Comparison of ENCODE assay signal across 8 cellular contexts in the genomic region with DNA sequence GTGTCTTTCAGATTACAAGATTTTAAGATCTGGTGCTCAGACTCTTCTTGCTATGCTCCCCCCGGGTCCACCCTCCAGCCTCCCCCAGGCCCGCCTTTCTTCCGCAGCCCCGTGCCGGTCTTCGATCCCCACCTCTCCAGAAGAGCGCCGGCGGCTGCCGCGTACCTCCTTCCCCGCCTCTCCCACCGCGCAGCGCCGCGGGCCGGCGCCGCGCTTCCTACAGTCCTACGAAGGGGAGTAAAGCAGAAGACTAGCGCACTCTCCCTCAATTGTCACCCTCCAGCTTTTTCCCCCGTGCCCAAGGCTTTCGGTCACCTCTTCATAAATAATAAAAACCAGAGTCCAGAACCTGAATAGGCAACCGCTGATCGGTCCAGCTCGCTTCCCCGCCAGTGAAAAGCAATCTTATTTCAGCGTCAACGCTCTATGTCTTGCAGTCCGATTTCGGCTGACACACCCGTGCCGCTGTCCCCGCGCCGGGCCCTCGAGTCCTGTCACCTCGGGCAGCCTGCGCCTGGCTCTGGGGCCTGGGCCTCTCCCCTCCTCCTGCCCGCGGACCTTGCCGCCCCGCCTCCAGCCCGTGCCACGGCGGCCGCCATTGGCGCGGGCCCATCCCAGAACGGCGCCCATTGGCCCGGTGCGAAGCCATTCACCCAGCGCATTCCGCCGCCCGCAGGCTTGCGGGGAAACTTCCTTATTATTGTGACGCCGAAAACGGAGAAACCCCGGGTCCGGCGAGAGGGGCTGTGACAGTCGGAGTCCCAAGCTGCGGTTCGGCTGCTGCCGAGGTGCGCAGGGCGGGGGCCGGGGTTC. TPM values are rescaled to one million over a fixed set of nuclear protein-coding genes. Genes with fewer than 3 reads are reported as not detected.
DNase-seq lines count a peak whose midpoint lies in the region; ATAC-seq and TF ChIP-seq lines count a peak whose summit lies in the region.

A gene (plus strand): TSS at position 694 of the 813 bp plus-strand sequence. CDS start 13,344 bp downstream, outside the sequence.

- H3K36me3 ChIP-seq in left ventricle myocardium inferior (peaks cover 16% of the 10 kb centered on the region), prostate gland (no peaks in the 10 kb centered on the region), upper lobe of right lung (peaks cover 18% of the 10 kb centered on the region)

- intact Hi-C loops in left ventricle myocardium inferior (cut with micrococcal nuclease) (no loop called here), prostate gland (cut with DNase I) (loop anchor here (5.0 to 10.0 kb wide), 2 partner anchors 70 to 297 kb away; a partner anchor contains a TSS), upper lobe of right lung (cut with DNase I) (no loop called here)

- in situ Hi-C loops in GM13976 (cut with MboI; ENCODE audit: low sequenced_read_pairs, unreplicated experiment): no loop called here

- H3K9me3 ChIP-seq in left ventricle myocardium inferior (replicated peaks): no peaks in the 10 kb centered on the region
- H3K9me3 ChIP-seq in prostate gland: no peaks in the 10 kb centered on the region
- no peaks in the 10 kb centered on the region for H3K9me3 ChIP-seq in upper lobe of right lung

- WGBS in prostate gland: under 1% methylated on average over 73 of the region's 73 CpGs

- no peaks in the 10 kb centered on the region for H3K27me3 ChIP-seq in left ventricle myocardium inferior (ENCODE audit: low read depth)
- H3K27me3 ChIP-seq in prostate gland (replicated peaks; ENCODE audit: insufficient read depth): no peaks in the 10 kb centered on the region
- H3K27me3 ChIP-seq in upper lobe of right lung: no peaks in the 10 kb centered on the region

- H3K27ac ChIP-seq in left ventricle myocardium inferior (replicated peaks) (peak within 1 kb of the TSS; percentile 98), prostate gland (peak within 1 kb of the TSS; percentile 95 to 96), upper lobe of right lung (peak within 1 kb of the TSS; percentile 97)

- H3K4me3 ChIP-seq in left ventricle myocardium inferior (peak within 1 kb of the TSS; percentile 98), prostate gland (peak within 1 kb of the TSS; percentile 87 to 99), upper lobe of right lung (peak within 1 kb of the TSS; percentile 98)

- TF ChIP-seq POLR2A in prostate gland (IDR thresholded peaks at IDR 0.05): peak; percentile 78

- H3K4me1 ChIP-seq in left ventricle myocardium inferior (peaks cover 80% of the 10 kb centered on the region), prostate gland (replicated peaks) (peaks cover 5% of the 10 kb centered on the region), upper lobe of right lung (peaks cover 10% of the 10 kb centered on the region)

- peak; percentile 95 for ATAC-seq in HG02852 (IDR thresholded peaks at IDR 0.05; ENCODE audit: unreplicated experiment)
- ATAC-seq in upper lobe of right lung: peak; percentile 97

- peak; percentile 94 for DNase-seq in GM13976 (ENCODE audit: low spot score)
- DNase-seq in NCI-H1436 treated with DMSO at 0.1 percent for 48 hours (lab: John Stamatoyannopoulos, UW): peak; percentile 28
- DNase-seq in T-helper 2 cell: peak; percentile 79 to 93 (median 84)
- DNase-seq in amygdala (lab: John Stamatoyannopoulos, UW): peak; percentile 42 to 94 (median 87)
- DNase-seq in left ventricle myocardium inferior: peak; percentile 94
- peak; percentile 91 for DNase-seq in prostate gland (ENCODE audit: low spot score)
- DNase-seq in upper lobe of right lung: peak; percentile 97

- TF ChIP-seq CTCF in GM13976 (IDR thresholded peaks at IDR 0.05; ENCODE audit: borderline replicate concordance, control extremely low read depth, extremely low read depth, insufficient read depth, missing control alignments) (no peak), left ventricle myocardium inferior (IDR thresholded peaks at IDR 0.05; ENCODE audit: borderline replicate concordance) (peak; percentile 37), prostate gland (IDR thresholded peaks at IDR 0.05) (peak in 2 of 4 experiments; percentile 26 to 52), upper lobe of right lung (IDR thresholded peaks at IDR 0.05) (peak; percentile 10)

RNA-seq across cellular contexts. Expression of the gene that starts here (rescaled TPM):
- total RNA-seq in left ventricle myocardium inferior: 56.8 TPM
- 10 to 100 TPM; 36.5 to 42.2 TPM for total RNA-seq in prostate gland
- total RNA-seq in upper lobe of right lung: 50.0 TPM

Comparison
In these comparisons a context has a peak if more than half of its experiments do, and no peak if none do; other contexts are left out.
1. Peak in every context shown above with its lines: DNase-seq, ATAC-seq, H3K4me3 ChIP-seq and H3K27ac ChIP-seq.
2. DNase-seq: peak in every context shown above with its lines; median percentile 97 in upper lobe of right lung; 94 in GM13976; 94 in left ventricle myocardium inferior; 91 in prostate gland; 87 in amygdala; 84 in T-helper 2 cell; 28 in NCI-H1436 treated with DMSO at 0.1 percent for 48 hours.